Comparison of ENCODE assay signal across 14 cellular contexts in genomic region chr16:65829076-65829475, GRCh38.
DNase-seq lines count a peak whose midpoint lies in the region; TF ChIP-seq lines count a peak whose summit lies in the region.
"Had no signal": no experiment of that assay in that cellular context is flagged by ENCODE, and none has a peak within 500 bp of the region (broad histone marks: within the 10 kb centered on the region; RNA-seq: fewer than 3 reads in every experiment).

No MANE protein-coding gene starts in this region.

- H3K36me3 Mint-ChIP-seq in osteocyte (ENCODE audit: unreplicated experiment), result no peaks in the 10 kb centered on the region
- H3K36me3 Mint-ChIP-seq: CD8-positive, alpha-beta T cell had no signal

- peak; percentile 93 for DNase-seq in G401 (ENCODE audit: low spot score)
- DNase-seq in cerebellar nuclear complex (lab: John Stamatoyannopoulos, UW), result peak; percentile 42 to 81
- peak; percentile 44 for DNase-seq in osteocyte (ENCODE audit: extremely low spot score, unreplicated experiment)
- no peak for DNase-seq in NCI-H146 (lab: John Stamatoyannopoulos, UW)
- no peak for DNase-seq in stimulated activated CD4-positive, alpha-beta T cell treated with anti-CD3 and anti-CD28 coated beads, Interleukin-1b, Interleukin-23, amount 100 ng/mL, for 48 hours
- DNase-seq in GDM1 (lab: John Stamatoyannopoulos, UW), result no peak
- DNase-seq: AML-193; Caco-2; Calu3; CD4-positive, alpha-beta T cell; CD8-positive, alpha-beta T cell; DMS79 treated with DMSO at 0.1 percent for 48 hours; GF-D8 had no signal

- in situ Hi-C loops in G401 (cut with HindIII; ENCODE audit: low sequenced_read_pairs), result no loop called here

- H3K4me3 Mint-ChIP-seq in osteocyte (ENCODE audit: unreplicated experiment), result no peak overlapping the region
- H3K4me3 Mint-ChIP-seq: B cell; CD4-positive, alpha-beta T cell; CD8-positive, alpha-beta T cell had no signal

- no peaks in the 10 kb centered on the region for H3K4me1 Mint-ChIP-seq in osteocyte (ENCODE audit: unreplicated experiment)
- H3K4me1 Mint-ChIP-seq: B cell had no signal

- H3K27ac Mint-ChIP-seq in osteocyte (ENCODE audit: unreplicated experiment), result no peak overlapping the region
- H3K27ac Mint-ChIP-seq: B cell; CD4-positive, alpha-beta T cell; CD8-positive, alpha-beta T cell had no signal

- no peaks in the 10 kb centered on the region for H3K9me3 Mint-ChIP-seq in osteocyte (ENCODE audit: unreplicated experiment)
- H3K9me3 Mint-ChIP-seq: CD4-positive, alpha-beta T cell had no signal

- peaks cover 29% of the 10 kb centered on the region for H3K27me3 Mint-ChIP-seq in osteocyte (ENCODE audit: unreplicated experiment)

- no peak for TF ChIP-seq CTCF in osteocyte (IDR thresholded peaks at IDR 0.05)

Comparison
In these comparisons a context has a peak if more than half of its experiments do, and no peak if none do; other contexts are left out.
1. DNase-seq: peak in G401 (single experiment), cerebellar nuclear complex (2 of 2) and osteocyte (single experiment); none in NCI-H146 (single experiment), stimulated activated CD4-positive, alpha-beta T cell treated with anti-CD3 and anti-CD28 coated beads, Interleukin-1b, Interleukin-23, amount 100 ng/mL, for 48 hours (single experiment) and GDM1 (single experiment).